Comparison of ENCODE assay signal across 1 cellular context in genomic region chr12:10027311-10028099, GRCh38.
TF ChIP-seq lines count a peak whose summit lies in the region.

No MANE protein-coding gene starts in this region.

TF ChIP-seq in HepG2, 621 proteins besides CTCF, POLR2A, EP300 and RAD21:
- TF ChIP-seq ZNF136 (CRISPR knock-in tag; IDR thresholded peaks at IDR 0.05; ENCODE audit: low read depth), result no peak
- no peak for TF ChIP-seq SOX5 (CRISPR knock-in tag; IDR thresholded peaks at IDR 0.05; ENCODE audit: borderline replicate concordance)
- TF ChIP-seq ZNF180 (CRISPR knock-in tag; IDR thresholded peaks at IDR 0.05; ENCODE audit: borderline replicate concordance, low read depth), result no peak
- no peak for TF ChIP-seq HMGXB3 (CRISPR knock-in tag; IDR thresholded peaks at IDR 0.05; ENCODE audit: borderline replicate concordance)
- TF ChIP-seq GTF3A (CRISPR knock-in tag; conservative IDR thresholded peaks at IDR 0.05), result no peak
- TF ChIP-seq REPIN1 (CRISPR knock-in tag; IDR thresholded peaks at IDR 0.05; ENCODE audit: borderline replicate concordance, low read depth), result no peak
- no peak for TF ChIP-seq RCOR2 (CRISPR knock-in tag; IDR thresholded peaks at IDR 0.05)
- no peak for TF ChIP-seq CAMTA2 (CRISPR knock-in tag; IDR thresholded peaks at IDR 0.05; ENCODE audit: borderline replicate concordance)
- TF ChIP-seq NR1H2 (CRISPR knock-in tag; IDR thresholded peaks at IDR 0.05; ENCODE audit: borderline replicate concordance, low read depth), result no peak
- TF ChIP-seq IRF9 (CRISPR knock-in tag; IDR thresholded peaks at IDR 0.05; ENCODE audit: borderline replicate concordance), result no peak
- TF ChIP-seq SUZ12 (IDR thresholded peaks at IDR 0.05; ENCODE audit: low read depth, low read length), result no peak
- no peak for TF ChIP-seq ZNF710 (CRISPR knock-in tag; IDR thresholded peaks at IDR 0.05; ENCODE audit: borderline replicate concordance)
- no peak for TF ChIP-seq EZH2 (conservative IDR thresholded peaks at IDR 0.05; ENCODE audit: low read depth, low read length)
- no peak for TF ChIP-seq PBX2 (CRISPR knock-in tag; IDR thresholded peaks at IDR 0.05)
- TF ChIP-seq ARNT (IDR thresholded peaks at IDR 0.05), result no peak
- TF ChIP-seq PAWR (CRISPR knock-in tag; IDR thresholded peaks at IDR 0.05; ENCODE audit: borderline replicate concordance), result no peak
- TF ChIP-seq TEF (CRISPR knock-in tag; IDR thresholded peaks at IDR 0.05), result no peak
